Comparison of ENCODE assay signal across 15 cellular contexts in genomic region chr11:119031912-119032280, GRCh38.
"Had no signal": no experiment of that assay in that cellular context is flagged by ENCODE, and none has a peak within 500 bp of the region (broad histone marks: within the 10 kb centered on the region; RNA-seq: fewer than 3 reads in every experiment).

No MANE protein-coding gene starts in this region.

- H3K27ac ChIP-seq: adrenal gland, hepatocyte had no signal

- ATAC-seq: esophagus mucosa; left lobe of liver; right cardiac atrium; stimulated activated naive CD8-positive, alpha-beta T cell treated with anti-CD3 and anti-CD28 coated beads, Interleukin-15, Interleukin-2, amounts not matched to agents 100 U/mL and 50 U/mL, for 24 hours had no signal

- H3K27me3 ChIP-seq: adrenal gland, hepatocyte, transverse colon had no signal

- H3K36me3 Mint-ChIP-seq: naive B cell had no signal

- H3K4me2 ChIP-seq: hepatocyte had no signal

- H3K9me3 Mint-ChIP-seq: activated T-helper 1 cell treated with anti-CD3 and anti-CD28 coated beads, Interleukin-12 subunit alpha, Interleukin-12 subunit beta, Interleukin-2, Interleukin-4 antibody, amounts not matched to agents 30 ng/mL and 10 ng/mL and 1 ng/mL, durations not matched to agents 14 hours and 24 hours and 36 hours; naive B cell had no signal

- H3K4me3 Mint-ChIP-seq: activated T-helper 1 cell treated with anti-CD3 and anti-CD28 coated beads, Interleukin-12 subunit alpha, Interleukin-12 subunit beta, Interleukin-2, Interleukin-4 antibody, amounts not matched to agents 30 ng/mL and 10 ng/mL and 1 ng/mL, durations not matched to agents 14 hours and 24 hours and 36 hours had no signal

- H3K4me3 ChIP-seq: adrenal gland, hepatocyte had no signal

- H3K27ac Mint-ChIP-seq: activated T-helper 1 cell treated with anti-CD3 and anti-CD28 coated beads, Interleukin-12 subunit alpha, Interleukin-12 subunit beta, Interleukin-2, Interleukin-4 antibody, amounts not matched to agents 30 ng/mL and 10 ng/mL and 1 ng/mL, durations not matched to agents 14 hours and 24 hours and 36 hours; progenitor cell of endocrine pancreas had no signal

- DNase-seq: activated CD4-positive, alpha-beta T cell treated with anti-CD3 and anti-CD28 coated beads, Interleukin-2, amount 50 U/mL, for 1 hour; activated CD4-positive, CD25-positive, alpha-beta regulatory T cell; activated naive CD4-positive, alpha-beta T cell; adrenal gland; islet precursor cell; naive B cell; right cardiac atrium; small intestine; stimulated activated naive CD8-positive, alpha-beta T cell treated with anti-CD3 and anti-CD28 coated beads, Interleukin-15, Interleukin-2, amounts not matched to agents 100 U/mL and 50 U/mL, for 24 hours; transverse colon had no signal

- H3K27me3 Mint-ChIP-seq: naive B cell had no signal

- H2AFZ ChIP-seq: hepatocyte had no signal

- H3K36me3 ChIP-seq: transverse colon had no signal

- H3K9me3 ChIP-seq: adrenal gland, transverse colon had no signal
